ENCODE assay signal across 1 cellular context in genomic region chr13:30382836-30383525, GRCh38.
TF ChIP-seq lines count a peak whose summit lies in the region.

No MANE protein-coding gene starts in this region.

TF ChIP-seq in H1, 55 proteins besides CTCF, POLR2A, EP300 and RAD21 (continued from another document):
- TF ChIP-seq CBX8 (IDR thresholded peaks at IDR 0.05; ENCODE audit: borderline replicate concordance, low read depth, low read length): no peak
- no peak for TF ChIP-seq CEBPB (IDR thresholded peaks at IDR 0.05; ENCODE audit: low read depth, low read length)
